8 cellular contexts compared by ENCODE assay signal in the genomic region with DNA sequence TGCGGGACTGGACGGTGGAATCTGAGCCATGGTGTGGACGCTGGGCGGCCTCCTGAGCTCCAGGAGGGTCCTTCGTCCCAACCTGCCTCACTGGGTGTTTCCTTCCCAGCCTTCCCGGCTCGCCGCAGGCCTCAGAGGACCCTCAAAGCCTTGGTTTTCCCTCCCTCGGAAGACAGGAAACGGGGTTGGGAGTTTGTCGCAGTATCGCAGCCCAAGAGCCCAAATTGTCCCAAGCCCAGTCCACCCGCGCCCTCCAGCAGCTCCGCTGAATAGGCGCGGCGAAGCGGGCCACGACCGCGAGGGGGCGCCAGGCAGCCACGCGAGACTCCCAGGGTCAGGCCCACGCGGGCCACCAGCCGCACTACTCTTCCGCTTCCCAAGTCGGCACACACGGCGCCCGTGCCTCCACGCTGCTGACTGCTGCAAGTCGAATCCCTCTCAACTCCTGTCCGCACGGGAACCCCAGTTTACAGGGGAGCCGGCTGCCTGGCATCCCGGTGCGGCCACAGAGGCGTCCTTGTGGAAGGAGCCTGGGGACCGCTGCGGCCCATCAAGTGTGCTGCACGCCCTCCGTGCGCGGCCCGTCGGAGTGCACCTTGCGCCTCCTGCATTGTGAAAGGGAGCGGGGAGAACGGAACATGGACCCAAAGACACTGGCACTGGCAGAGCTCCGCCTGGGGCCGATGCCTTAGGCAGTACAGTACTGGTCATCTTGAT. TPM values are rescaled to one million over a fixed set of nuclear protein-coding genes. Genes with fewer than 3 reads are reported as not detected.
DNase-seq lines count a peak whose midpoint lies in the region; ATAC-seq and TF ChIP-seq lines count a peak whose summit lies in the region.

No MANE protein-coding gene starts in this region.

- no peak for DNase-seq in NT2/D1 (ENCODE audit: low read depth, low spot score)
- peak; percentile 91 for DNase-seq in activated T-cell treated with anti-CD3 and anti-CD28 coated beads for 1 hour (ENCODE audit: low read depth)
- no peak for DNase-seq in epithelial cell of proximal tubule (ENCODE audit: low read depth)
- peak; percentile 87 for DNase-seq in stimulated activated CD8-positive, alpha-beta memory T cell treated with anti-CD3 and anti-CD28 coated beads, Interleukin-4, amount 100 ng/mL, for 24 hours (ENCODE audit: low read depth)

- H3K9ac ChIP-seq in NT2/D1 (ENCODE audit: insufficient read length, low read depth) = peak overlapping the region; percentile 64
- H3K9ac ChIP-seq in muscle layer of colon (ENCODE audit: low read length) = no peak overlapping the region

- peaks cover under 1% of the 10 kb centered on the region; the same call in 1 of the 2 replicates for H3K9me3 ChIP-seq in NT2/D1 (ENCODE audit: insufficient read depth, low read length)
- no peaks in the 10 kb centered on the region for H3K9me3 ChIP-seq in muscle layer of colon (ENCODE audit: low read length)

- H3K27me3 ChIP-seq in NT2/D1 (ENCODE audit: insufficient read depth, insufficient read length) (no peaks in the 10 kb centered on the region), muscle layer of colon (ENCODE audit: control insufficient read depth in 1 of 2, insufficient read depth in 2 of 2, low read length in 2 of 2) (no peaks in the 10 kb centered on the region)

- no peaks in the 10 kb centered on the region for H3K36me3 ChIP-seq in NT2/D1 (ENCODE audit: insufficient read depth, insufficient read length, low read length)
- H3K36me3 ChIP-seq in muscle layer of colon (ENCODE audit: insufficient read depth, low read length) = no peaks in the 10 kb centered on the region

- H3K4me3 ChIP-seq in NT2/D1 (ENCODE audit: insufficient read length, low read depth) (no peak overlapping the region), epithelial cell of proximal tubule (ENCODE audit: low read depth, low read length) (peak overlapping the region; percentile 61), muscle layer of colon (ENCODE audit: low read depth in 1 of 2, low read length in 2 of 2) (peak overlapping the region; percentile 40 to 69)

- H3K4me1 ChIP-seq in NT2/D1 (ENCODE audit: insufficient read depth, insufficient read length) (peaks cover 3% of the 10 kb centered on the region), muscle layer of colon (ENCODE audit: insufficient read depth, low read length) (peaks cover 3% of the 10 kb centered on the region)

- no peak overlapping the region for H3K27ac ChIP-seq in muscle layer of colon (ENCODE audit: low read depth, low read length)

- ATAC-seq in HG03108 (IDR thresholded peaks at IDR 0.05; ENCODE audit: unreplicated experiment) (peak; percentile 78), HG03469 (IDR thresholded peaks at IDR 0.05; ENCODE audit: unreplicated experiment) (no peak)

- TF ChIP-seq CTCF in GM12874 (IDR thresholded peaks at IDR 0.05; ENCODE audit: insufficient read depth, low read depth, low read length) = peak; percentile 98
- peak; percentile 88 for TF ChIP-seq CTCF in epithelial cell of proximal tubule (conservative IDR thresholded peaks at IDR 0.05; ENCODE audit: low read depth, low read length)

RNA-seq across cellular contexts. Expression of gene HMGA1, which starts 40.4 kb away (rescaled TPM):
- 949 and 1,351 TPM in 2 replicates for total RNA-seq in epithelial cell of proximal tubule

RNA-seq across cellular contexts. Expression of gene GRM4, which starts 50.4 kb away (rescaled TPM):
- total RNA-seq in epithelial cell of proximal tubule = not detected in 2 replicates

RNA-seq across cellular contexts. Expression of gene SMIM29, which starts 52.5 kb away (rescaled TPM):
- total RNA-seq in epithelial cell of proximal tubule = 16.1 and 43.6 TPM in 2 replicates

Comparison
In these comparisons a context has a peak if more than half of its experiments do, and no peak if none do; other contexts are left out.
1. DNase-seq: peak in activated T-cell treated with anti-CD3 and anti-CD28 coated beads for 1 hour (single experiment) and stimulated activated CD8-positive, alpha-beta memory T cell treated with anti-CD3 and anti-CD28 coated beads, Interleukin-4, amount 100 ng/mL, for 24 hours (single experiment); none in NT2/D1 (single experiment) and epithelial cell of proximal tubule (single experiment).